Comparison of ENCODE assay signal across 9 cellular contexts in genomic region chr17:2222901-2223616, GRCh38.
A peak's percentile ranks its signal among the peaks of the same experiment; 100 is the strongest.
DNase-seq lines count a peak whose midpoint lies in the region; TF ChIP-seq lines count a peak whose summit lies in the region.
"Had no signal": no experiment of that assay in that cellular context is flagged by ENCODE, and none has a peak within 500 bp of the region (broad histone marks: within the 10 kb centered on the region; RNA-seq: fewer than 3 reads in every experiment).

No MANE protein-coding gene starts in this region.

- peaks cover 20 to 39% (median 39%) of the 10 kb centered on the region in 3 donors for H3K4me1 ChIP-seq in skeletal muscle tissue (ENCODE audit: control insufficient read depth in 3 of 3, insufficient read depth in 3 of 3, low read length in 3 of 3)

- peak overlapping the region; percentile 75 for H3K27ac ChIP-seq in skeletal muscle tissue (ENCODE audit: low read depth, low read length)
- H3K27ac ChIP-seq: 22Rv1 had no signal

- H3K4me3 ChIP-seq in fibroblast of pulmonary artery (replicated peaks; ENCODE audit: low read depth, low read length): no peak overlapping the region
- H3K4me3 ChIP-seq in skeletal muscle tissue (ENCODE audit: low read length in 3 of 3): peak overlapping the region in 1 of 3 donors; percentile 1

- no peaks in the 10 kb centered on the region for H3K36me3 ChIP-seq in skeletal muscle tissue (ENCODE audit: control insufficient read depth in 3 of 3, insufficient read depth in 3 of 3, low read length in 3 of 3)

- H3K27me3 ChIP-seq in skeletal muscle tissue (ENCODE audit: control insufficient read depth in 3 of 3, insufficient read depth in 3 of 3, low read length in 3 of 3): no peaks in the 10 kb centered on the region

- DNase-seq in DMS 273 (lab: John Stamatoyannopoulos, UW; ENCODE audit: unreplicated experiment) (peak; percentile 32), DMS 273 treated with DMSO at 0.1 percent for 48 hours (lab: John Stamatoyannopoulos, UW) (no peak), fibroblast of pulmonary artery (ENCODE audit: low read depth) (peak; percentile 73), NCI-H1436 (lab: John Stamatoyannopoulos, UW) (no peak), NCI-H1417 (lab: John Stamatoyannopoulos, UW) (no peak), cerebellar nuclear complex (lab: John Stamatoyannopoulos, UW) (no peak)
- DNase-seq in activated CD8-positive, alpha-beta memory T cell treated with anti-CD3 and anti-CD28 coated beads, Interleukin-2, amount 50 U/mL, for 24 hours (ENCODE audit: extremely low read depth): peak; percentile 30

- no peaks in the 10 kb centered on the region for H3K9me3 ChIP-seq in skeletal muscle tissue (ENCODE audit: control insufficient read depth in 3 of 3, low read length in 3 of 3)

- peak overlapping the region; percentile 46 to 73 (median 61) for H3K9ac ChIP-seq in skeletal muscle tissue (ENCODE audit: low read depth in 1 of 3, low read length in 3 of 3)

- TF ChIP-seq CTCF in fibroblast of pulmonary artery (IDR thresholded peaks at IDR 0.05; ENCODE audit: low read length, missing control alignments): no peak

Comparison
In these comparisons a context has a peak if more than half of its experiments do, and no peak if none do; other contexts are left out.
1. DNase-seq: peak in DMS 273 (single experiment), activated CD8-positive, alpha-beta memory T cell treated with anti-CD3 and anti-CD28 coated beads, Interleukin-2, amount 50 U/mL, for 24 hours (single experiment) and fibroblast of pulmonary artery (single experiment); none in DMS 273 treated with DMSO at 0.1 percent for 48 hours (single experiment), NCI-H1436 (single experiment), NCI-H1417 (0 of 3) and cerebellar nuclear complex (0 of 2).